Comparison of ENCODE assay signal across 1 cellular context in genomic region chr5:147169399-147169798, GRCh38.
TF ChIP-seq lines count a peak whose summit lies in the region.

No MANE protein-coding gene starts in this region.

TF ChIP-seq in HepG2, 621 proteins besides CTCF, POLR2A, EP300 and RAD21 (continued from another document and continues in another):
- no peak for TF ChIP-seq ZNF766 (CRISPR knock-in tag; IDR thresholded peaks at IDR 0.05; ENCODE audit: borderline replicate concordance)
- TF ChIP-seq CHD2 (IDR thresholded peaks at IDR 0.05; ENCODE audit: low read depth, low read length) = no peak
- TF ChIP-seq PLSCR1 (CRISPR knock-in tag; IDR thresholded peaks at IDR 0.05; ENCODE audit: borderline replicate concordance) = no peak
- no peak for TF ChIP-seq ZNF547 (CRISPR knock-in tag; IDR thresholded peaks at IDR 0.05)
- TF ChIP-seq RARA (CRISPR knock-in tag; IDR thresholded peaks at IDR 0.05) = peak; percentile 50; the same call in 1 of the 2 replicates
- TF ChIP-seq NR2F1 (CRISPR knock-in tag; IDR thresholded peaks at IDR 0.05) = 0 out of 4 replicates have a peak, but pooled peaks of 1 of the 2 experiments have one; percentile 30
- TF ChIP-seq ZBTB42 (CRISPR knock-in tag; IDR thresholded peaks at IDR 0.05) = no peak
- TF ChIP-seq SCMH1 (CRISPR knock-in tag; IDR thresholded peaks at IDR 0.05; ENCODE audit: borderline replicate concordance) = no peak
- TF ChIP-seq GABPA (IDR thresholded peaks at IDR 0.05; ENCODE audit: low read depth, low read length) = no peak
- TF ChIP-seq GABPA (CRISPR knock-in tag; IDR thresholded peaks at IDR 0.05; ENCODE audit: low read depth) = no peak
- TF ChIP-seq GZF1 (CRISPR knock-in tag; IDR thresholded peaks at IDR 0.05) = no peak
- TF ChIP-seq KAT8 (CRISPR knock-in tag; IDR thresholded peaks at IDR 0.05) = no peak
- TF ChIP-seq HHEX (CRISPR knock-in tag; IDR thresholded peaks at IDR 0.05) = no peak
- no peak for TF ChIP-seq POLR2AphosphoS2 (IDR thresholded peaks at IDR 0.05; ENCODE audit: low read depth, low read length)
- no peak for TF ChIP-seq PAX8 (CRISPR knock-in tag; IDR thresholded peaks at IDR 0.05; ENCODE audit: borderline replicate concordance)
- no peak for TF ChIP-seq NAIF1 (CRISPR knock-in tag; IDR thresholded peaks at IDR 0.05; ENCODE audit: borderline replicate concordance)
- no peak for TF ChIP-seq KDM5A (IDR thresholded peaks at IDR 0.05; ENCODE audit: borderline replicate concordance, low read length)
- TF ChIP-seq DR1 (CRISPR knock-in tag; IDR thresholded peaks at IDR 0.05) = no peak
- TF ChIP-seq THAP9 (CRISPR knock-in tag; IDR thresholded peaks at IDR 0.05; ENCODE audit: borderline replicate concordance) = no peak
- TF ChIP-seq TEAD2 (CRISPR knock-in tag; IDR thresholded peaks at IDR 0.05) = no peak
- TF ChIP-seq IRF2 (CRISPR knock-in tag; IDR thresholded peaks at IDR 0.05) = no peak
- peak; percentile 67; the same call in 1 of the 2 replicates for TF ChIP-seq NCOA2 (CRISPR knock-in tag; IDR thresholded peaks at IDR 0.05)
- no peak for TF ChIP-seq SKI (IDR thresholded peaks at IDR 0.05; ENCODE audit: partially characterized antibody)
- peak; percentile 27; the same call in 1 of the 2 replicates for TF ChIP-seq RXRA (CRISPR knock-in tag; IDR thresholded peaks at IDR 0.05)
- no peak for TF ChIP-seq POGZ (CRISPR knock-in tag; IDR thresholded peaks at IDR 0.05)
- TF ChIP-seq ZSCAN31 (CRISPR knock-in tag; IDR thresholded peaks at IDR 0.05; ENCODE audit: low read depth) = no peak
- 0 out of 2 replicates have a peak, but pooled peaks have one; percentile 11 for TF ChIP-seq EHMT2 (IDR thresholded peaks at IDR 0.05; ENCODE audit: borderline replicate concordance, low read depth, low read length)
- peak; percentile 43; the same call in 1 of the 2 replicates for TF ChIP-seq ARID5B (CRISPR knock-in tag; IDR thresholded peaks at IDR 0.05)
- TF ChIP-seq ZNF891 (CRISPR knock-in tag; IDR thresholded peaks at IDR 0.05) = no peak
- 0 out of 2 replicates have a peak, but pooled peaks have one; percentile 15 for TF ChIP-seq MYPOP (CRISPR knock-in tag; IDR thresholded peaks at IDR 0.05)
- no peak for TF ChIP-seq ZBTB44 (CRISPR knock-in tag; IDR thresholded peaks at IDR 0.05)
- TF ChIP-seq THRA (CRISPR knock-in tag; IDR thresholded peaks at IDR 0.05; ENCODE audit: borderline replicate concordance) = 0 out of 2 replicates have a peak, but pooled peaks have one; percentile 15
- no peak for TF ChIP-seq ZNF460 (CRISPR knock-in tag; IDR thresholded peaks at IDR 0.05; ENCODE audit: borderline replicate concordance)
- TF ChIP-seq ZNF296 (CRISPR knock-in tag; conservative IDR thresholded peaks at IDR 0.05) = no peak
- no peak for TF ChIP-seq AGO1 (IDR thresholded peaks at IDR 0.05; ENCODE audit: low read depth, low read length, poor library complexity, severe bottlenecking)
- no peak for TF ChIP-seq ZNF720 (CRISPR knock-in tag; IDR thresholded peaks at IDR 0.05)
- no peak for TF ChIP-seq ZNF687 (CRISPR knock-in tag; IDR thresholded peaks at IDR 0.05)
- no peak for TF ChIP-seq ATRX (CRISPR knock-in tag; IDR thresholded peaks at IDR 0.05; ENCODE audit: borderline replicate concordance)
- TF ChIP-seq FOSL1 (CRISPR knock-in tag; IDR thresholded peaks at IDR 0.05; ENCODE audit: borderline replicate concordance) = no peak
- no peak for TF ChIP-seq KAT2B (IDR thresholded peaks at IDR 0.05; ENCODE audit: borderline replicate concordance, low read depth, low read length)
- no peak for TF ChIP-seq EZH2 (conservative IDR thresholded peaks at IDR 0.05; ENCODE audit: low read depth, low read length)
- no peak for TF ChIP-seq AFF4 (CRISPR knock-in tag; IDR thresholded peaks at IDR 0.05)
- TF ChIP-seq ZNF17 (CRISPR knock-in tag; IDR thresholded peaks at IDR 0.05) = no peak
- no peak for TF ChIP-seq ZKSCAN8 (CRISPR knock-in tag; IDR thresholded peaks at IDR 0.05; ENCODE audit: borderline replicate concordance)
- no peak for TF ChIP-seq YEATS4 (CRISPR knock-in tag; IDR thresholded peaks at IDR 0.05; ENCODE audit: borderline replicate concordance)
- no peak for TF ChIP-seq TAF1 (CRISPR knock-in tag; IDR thresholded peaks at IDR 0.05)
- TF ChIP-seq ZNF3 (CRISPR knock-in tag; IDR thresholded peaks at IDR 0.05) = no peak
